29 cellular contexts compared by ENCODE assay signal in the genomic region with DNA sequence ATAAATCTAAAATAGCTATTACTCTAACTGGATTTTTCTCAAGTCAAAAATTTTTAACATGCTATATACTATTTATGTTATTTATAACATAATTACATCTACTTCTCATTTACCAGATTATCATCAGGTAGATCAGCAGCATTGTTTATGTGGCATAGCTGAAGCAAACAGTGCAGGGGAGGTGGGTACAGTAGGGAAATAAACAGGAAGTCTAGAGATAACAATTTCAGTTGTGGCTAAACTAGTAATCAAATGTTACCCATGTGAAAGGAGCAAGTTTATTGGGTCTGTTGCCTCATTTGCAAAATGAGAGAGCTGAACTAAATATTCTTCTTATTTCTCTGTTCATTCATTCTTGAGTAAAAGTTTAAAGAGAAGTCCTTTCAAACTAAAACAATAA. TPM values are rescaled to one million over a fixed set of nuclear protein-coding genes. Genes with fewer than 3 reads are reported as not detected.
DNase-seq lines count a peak whose midpoint lies in the region; ATAC-seq, FAIRE-seq and TF ChIP-seq lines count a peak whose summit lies in the region.
"Had no signal": no experiment of that assay in that cellular context is flagged by ENCODE, and none has a peak within 500 bp of the region (broad histone marks: within the 10 kb centered on the region; RNA-seq: fewer than 3 reads in every experiment).

No MANE protein-coding gene starts in this region.

- H3K4me3 Mint-ChIP-seq in WTC11: no peak overlapping the region
- H3K4me3 Mint-ChIP-seq in naive thymus-derived CD4-positive, alpha-beta T cell: no peak overlapping the region
- no peak overlapping the region for H3K4me3 Mint-ChIP-seq in HFFc6
- H3K4me3 Mint-ChIP-seq: B cell; CD8-positive, alpha-beta memory T cell; T-cell had no signal

- no peak overlapping the region; the same call in 1 of the 2 replicates for H3K4me3 ChIP-seq in HUES48 (ENCODE audit: low read depth, low read length)
- no peak overlapping the region for H3K4me3 ChIP-seq in iPS-20b (ENCODE audit: low read length)
- H3K4me3 ChIP-seq in naive thymus-derived CD4-positive, alpha-beta T cell (ENCODE audit: low read length): no peak overlapping the region
- H3K4me3 ChIP-seq: GM12878, Peyer's patch, SJCRH30 had no signal

- H3K9ac ChIP-seq in HUES48 (ENCODE audit: low read depth, low read length) (no peak overlapping the region), iPS-20b (ENCODE audit: low read depth, low read length) (no peak overlapping the region)

- ATAC-seq in WTC11 (no peak), HG03175 (IDR thresholded peaks at IDR 0.05; ENCODE audit: unreplicated experiment) (no peak)
- ATAC-seq in naive thymus-derived CD4-positive, alpha-beta T cell: no peak
- ATAC-seq: GM12878, HepG2, T-cell had no signal

- no peaks in the 10 kb centered on the region for H3K9me3 Mint-ChIP-seq in WTC11
- H3K9me3 Mint-ChIP-seq in naive thymus-derived CD4-positive, alpha-beta T cell: no peaks in the 10 kb centered on the region
- no peaks in the 10 kb centered on the region for H3K9me3 Mint-ChIP-seq in HFFc6
- H3K9me3 Mint-ChIP-seq: CD8-positive, alpha-beta memory T cell; T-cell had no signal

- TF ChIP-seq POLR2A in GM12892 (IDR thresholded peaks at IDR 0.05; ENCODE audit: low read depth, low read length): no peak

- H3K27me3 Mint-ChIP-seq in WTC11 (ENCODE audit: low read depth) (no peaks in the 10 kb centered on the region), HFFc6 (ENCODE audit: insufficient read depth) (no peaks in the 10 kb centered on the region; the same call in 1 of the 2 replicates)
- no peaks in the 10 kb centered on the region for H3K27me3 Mint-ChIP-seq in naive thymus-derived CD4-positive, alpha-beta T cell
- H3K27me3 Mint-ChIP-seq: B cell; CD8-positive, alpha-beta memory T cell; T-cell had no signal

- CTCF ChIA-PET in WTC11 (lab: Charles Lee): interaction anchor here (0.8 to 2.3 kb wide), 2 partner anchors 52 to 78 kb away, joined by 3 to 6 read pairs; partner anchors contain the start of gene NFU1
- CTCF ChIA-PET in naive thymus-derived CD4-positive, alpha-beta T cell (lab: Charles Lee): no interaction called here

- peak overlapping the region; percentile 91 for H3K27ac Mint-ChIP-seq in WTC11
- peak overlapping the region in 1 of 9 donors; percentile 23 for H3K27ac Mint-ChIP-seq in naive thymus-derived CD4-positive, alpha-beta T cell
- H3K27ac Mint-ChIP-seq in HFFc6: no peak overlapping the region
- H3K27ac Mint-ChIP-seq: B cell, T-cell had no signal

- peak overlapping the region; percentile 68 for H3K27ac ChIP-seq in HUES48 (ENCODE audit: low read depth, low read length)
- H3K27ac ChIP-seq in iPS-20b (ENCODE audit: low read length): peak overlapping the region; percentile 83
- H3K27ac ChIP-seq in naive thymus-derived CD4-positive, alpha-beta T cell (ENCODE audit: low read depth, low read length): no peak overlapping the region
- H3K27ac ChIP-seq: C4-2B, Peyer's patch, SJCRH30 had no signal

- H3K9me3 ChIP-seq in HUES48 (ENCODE audit: control insufficient read depth, insufficient read depth, low read length) (no peaks in the 10 kb centered on the region), iPS-20b (ENCODE audit: insufficient read depth, low read depth, low read length) (no peaks in the 10 kb centered on the region)
- no peaks in the 10 kb centered on the region for H3K9me3 ChIP-seq in naive thymus-derived CD4-positive, alpha-beta T cell (ENCODE audit: control insufficient read depth in 2 of 3, low read length in 3 of 3)
- H3K9me3 ChIP-seq: Peyer's patch, SJCRH30 had no signal

- H3K36me3 ChIP-seq in HUES48 (ENCODE audit: control insufficient read depth, insufficient read depth, low read length) (peaks cover 83% of the 10 kb centered on the region), iPS-20b (ENCODE audit: insufficient read depth, low read depth, low read length) (peaks cover 90% of the 10 kb centered on the region)
- peaks cover 9 to 65% (median 14%) of the 10 kb centered on the region in 3 experiments for H3K36me3 ChIP-seq in naive thymus-derived CD4-positive, alpha-beta T cell (ENCODE audit: control insufficient read depth in 2 of 3, insufficient read depth in 3 of 3, low read length in 3 of 3)

- no peak for DNase-seq in GM12892 (ENCODE audit: insufficient read length)
- DNase-seq in WTC11 (ENCODE audit: low spot score): no peak
- no peak for DNase-seq in naive thymus-derived CD4-positive, alpha-beta T cell
- DNase-seq in HFFc6: no peak
- DNase-seq: CD8-positive, alpha-beta memory T cell; DMS 273 treated with DMSO at 0.1 percent for 48 hours; DMS79; EL; GDM1; Karpas-422; NCI-H1092 treated with DMSO at 0.1 percent for 48 hours; NCI-H1436; NCI-H187; NCI-H2081 treated with DMSO at 0.1 percent for 48 hours; NCI-H2171; NCI-H226; NCI-H510A; NCI-H69; Peyer's patch; SJCRH30; T-cell had no signal

- TF ChIP-seq CTCF in WTC11 (IDR thresholded peaks at IDR 0.05): no peak
- no peak for TF ChIP-seq CTCF in HFFc6 (IDR thresholded peaks at IDR 0.05)

- H3K4me1 Mint-ChIP-seq in WTC11 (peaks cover 29% of the 10 kb centered on the region), HFFc6 (ENCODE audit: low read depth) (no peaks in the 10 kb centered on the region)
- peaks cover 0 to 12% (median 0%) of the 10 kb centered on the region in 7 donors for H3K4me1 Mint-ChIP-seq in naive thymus-derived CD4-positive, alpha-beta T cell
- H3K4me1 Mint-ChIP-seq: B cell; CD8-positive, alpha-beta memory T cell; T-cell had no signal

- intact Hi-C loops in naive thymus-derived CD4-positive, alpha-beta T cell (cut with micrococcal nuclease): no loop called here

- H3K27me3 ChIP-seq in HUES48 (ENCODE audit: control insufficient read depth, insufficient read depth, low read length): no peaks in the 10 kb centered on the region
- H3K27me3 ChIP-seq in iPS-20b (ENCODE audit: insufficient read depth, low read length): no peaks in the 10 kb centered on the region
- H3K27me3 ChIP-seq in naive thymus-derived CD4-positive, alpha-beta T cell (ENCODE audit: control insufficient read depth in 2 of 2, insufficient read depth in 2 of 2, low read length in 2 of 2): no peaks in the 10 kb centered on the region
- H3K27me3 ChIP-seq: Peyer's patch, SJCRH30 had no signal

- POLR2A ChIA-PET in WTC11 (lab: Charles Lee): no interaction called here
- POLR2A ChIA-PET in naive thymus-derived CD4-positive, alpha-beta T cell (lab: Charles Lee): no interaction called here

- peak; percentile 21 for FAIRE-seq in GM12892 (lab: Jason Lieb, UNC)
- FAIRE-seq: H54, HepG2 had no signal

- H3K36me3 Mint-ChIP-seq in WTC11 (peaks cover 62% of the 10 kb centered on the region), HFFc6 (ENCODE audit: low read depth) (peaks cover 23% of the 10 kb centered on the region)
- H3K36me3 Mint-ChIP-seq in naive thymus-derived CD4-positive, alpha-beta T cell: peaks cover 10 to 45% (median 22%) of the 10 kb centered on the region in 5 donors

- H3K4me1 ChIP-seq in HUES48 (ENCODE audit: control insufficient read depth, insufficient read depth, low read length) (peaks cover 18% of the 10 kb centered on the region), iPS-20b (ENCODE audit: insufficient read depth, low read length) (peaks cover 20% of the 10 kb centered on the region)
- no peaks in the 10 kb centered on the region for H3K4me1 ChIP-seq in naive thymus-derived CD4-positive, alpha-beta T cell (ENCODE audit: control insufficient read depth in 2 of 2, insufficient read depth in 2 of 2, low read length in 2 of 2)
- H3K4me1 ChIP-seq: Peyer's patch, SJCRH30 had no signal

TF ChIP-seq in WTC11, 78 proteins besides CTCF, POLR2A, EP300 and RAD21 (continues in another document):
- no peak for TF ChIP-seq ARID4B (CRISPR knock-in tag; IDR thresholded peaks at IDR 0.05; ENCODE audit: borderline replicate concordance)

RNA-seq across cellular contexts. Expression of gene GFPT1, which starts 27.7 kb away (rescaled TPM):
- polyA plus RNA-seq in GM12892 (2012; ENCODE audit: missing spikeins): 25.9 TPM
- 65.5 to 75.5 TPM (median 74.6 TPM) in 3 replicates for total RNA-seq in WTC11 (2021)
- total RNA-seq in naive thymus-derived CD4-positive, alpha-beta T cell: 10 to 100 TPM; 12.8 to 29.8 (median 16.6) TPM
- polyA plus RNA-seq in naive thymus-derived CD4-positive, alpha-beta T cell: 1 to 10 TPM; 8.4 to 8.7 TPM
- total RNA-seq in HFFc6 (2021; fragmentation: NEBNext Ultra II Directional; extraction: Animal tissue kit (Norgen Biotek cat#: 25700)): 100 to 1,000 TPM in 1 of 6 experiments, 10 to 100 TPM in 5; 74.6 to 106 (median 88.4) TPM
